Comparison of ENCODE assay signal across 35 cellular contexts in the genomic region with DNA sequence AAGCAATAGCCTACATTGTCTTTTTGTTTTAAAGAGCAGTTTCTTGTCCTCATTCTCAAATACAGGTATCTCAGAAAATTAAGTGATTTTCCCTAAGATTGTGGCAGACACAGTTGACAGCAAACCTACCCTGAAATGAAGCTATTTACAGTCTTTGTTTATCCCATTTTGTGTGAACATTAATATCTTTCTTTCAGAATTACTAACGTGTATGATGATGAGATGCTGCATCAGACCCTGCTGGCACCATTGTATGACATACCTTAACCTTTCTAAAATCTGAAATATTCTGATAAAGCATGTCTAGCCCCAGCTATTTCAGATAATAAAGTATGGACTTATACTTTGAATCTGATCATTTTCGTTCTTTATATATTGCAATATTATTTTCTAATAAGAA.
"Had no signal": no experiment of that assay in that cellular context is flagged by ENCODE, and none has a peak within 500 bp of the region (broad histone marks: within the 10 kb centered on the region; RNA-seq: fewer than 3 reads in every experiment).

No MANE protein-coding gene starts in this region.

- DNase-seq: activated B cell treated with CpG ODN at 0.5 μM for 24 hours; activated CD4-positive, alpha-beta memory T cell treated with anti-CD3 and anti-CD28 coated beads for 36 hours; activated CD4-positive, alpha-beta T cell treated with anti-CD3 and anti-CD28 coated beads for 4 hours; activated CD4-positive, alpha-beta T cell treated with anti-CD3 and anti-CD28 coated beads, Interleukin-2, amount 10 ng/mL, durations not matched to agents 24 days and 14 days; activated CD4-positive, alpha-beta T cell treated with anti-CD3 and anti-CD28 coated beads, Interleukin-2, amount 50 U/mL, for 1 hour; activated CD4-positive, alpha-beta T cell treated with anti-CD3 and anti-CD28 coated beads, Interleukin-2, amount 50 U/mL, for 4 hours; activated CD4-positive, CD25-positive, alpha-beta regulatory T cell treated with anti-CD3 and anti-CD28 coated beads, Interleukin-2, amount 50 U/mL, for 72 hours; activated CD8-positive, alpha-beta memory T cell treated with anti-CD3 and anti-CD28 coated beads, Interleukin-2, amount 50 U/mL, for 4 hours; activated CD8-positive, alpha-beta T cell treated with anti-CD3 and anti-CD28 coated beads for 36 hours; activated effector memory CD4-positive, alpha-beta T cell treated with Interleukin-2 at 50 U/mL for 16 hours; activated gamma-delta T cell; activated naive CD4-positive, alpha-beta T cell treated with anti-CD3 and anti-CD28 coated beads, Interleukin-2, amount 10 ng/mL, durations not matched to agents 7 days and 5 days; activated naive CD4-positive, alpha-beta T cell treated with Interleukin-2 at 50 U/mL for 16 hours; activated naive CD8-positive, alpha-beta T cell treated with anti-CD3 and anti-CD28 coated beads, Interleukin-2, amount 10 ng/mL, durations not matched to agents 7 days and 5 days; activated naive CD8-positive, alpha-beta T cell treated with anti-CD3 and anti-CD28 coated beads, Interleukin-2, amount 50 U/mL, for 24 hours; activated T-cell treated with anti-CD3 and anti-CD28 coated beads for 4 hours; activated T-cell treated with anti-CD3 and anti-CD28 coated beads, Interleukin-2, amount 50 U/mL, for 24 hours; activated T-cell treated with anti-CD3 and anti-CD28 coated beads, Interleukin-2, amount 50 U/mL, for 48 hours; amygdala; anterior cingulate cortex; caudate nucleus; cerebellar nuclear complex; T-helper 1 cell; T-helper 9 cell had no signal

- H3K27ac ChIP-seq: ascending aorta, cardiac muscle cell, VCaP had no signal

- H3K4me3 ChIP-seq: ascending aorta, cardiac muscle cell had no signal

- ATAC-seq: activated CD8-positive, alpha-beta T cell treated with anti-CD3 and anti-CD28 coated beads for 36 hours; activated naive CD8-positive, alpha-beta T cell treated with anti-CD3 and anti-CD28 coated beads, Interleukin-2, amount 50 U/mL, for 24 hours had no signal

- H3K36me3 Mint-ChIP-seq: activated CD4-positive, alpha-beta memory T cell treated with anti-CD3 and anti-CD28 coated beads for 36 hours; activated naive CD4-positive, alpha-beta T cell treated with anti-CD3 and anti-CD28 coated beads, Interleukin-2, amount 10 ng/mL, durations not matched to agents 7 days and 5 days; brain had no signal

- H3K27ac Mint-ChIP-seq: activated B cell treated with CpG ODN at 0.5 μM for 24 hours; activated CD4-positive, alpha-beta memory T cell treated with anti-CD3 and anti-CD28 coated beads for 36 hours; activated CD4-positive, alpha-beta T cell treated with anti-CD3 and anti-CD28 coated beads, Interleukin-2, amount 10 ng/mL, durations not matched to agents 24 days and 14 days; activated CD8-positive, alpha-beta T cell treated with anti-CD3 and anti-CD28 coated beads for 36 hours; activated naive CD4-positive, alpha-beta T cell treated with anti-CD3 and anti-CD28 coated beads, Interleukin-2, amount 10 ng/mL, durations not matched to agents 7 days and 5 days; activated naive CD8-positive, alpha-beta T cell; activated naive CD8-positive, alpha-beta T cell treated with anti-CD3 and anti-CD28 coated beads, Interleukin-2, amount 10 ng/mL, durations not matched to agents 7 days and 5 days; activated naive CD8-positive, alpha-beta T cell treated with anti-CD3 and anti-CD28 coated beads, Interleukin-2, amount 50 U/mL, for 24 hours; activated T-cell treated with anti-CD3 and anti-CD28 coated beads, Interleukin-2, amount 50 U/mL, for 24 hours; activated T-helper 1 cell treated with anti-CD3 and anti-CD28 coated beads, Interleukin-12 subunit alpha, Interleukin-12 subunit beta, Interleukin-2, Interleukin-4 antibody, amounts not matched to agents 30 ng/mL and 10 ng/mL and 1 ng/mL, durations not matched to agents 14 hours and 24 hours and 36 hours; activated T-helper 2 cell treated with anti-CD3 and anti-CD28 coated beads, Interferon-gamma antibody, Interleukin-2, Interleukin-4, amounts not matched to agents 10 μg/mL and 5 μg/mL and 100 μg/mL, durations not matched to agents 14 hours and 24 hours and 36 hours; brain; T-helper 1 cell treated with Interleukin-12 subunit alpha and Interleukin-12 subunit beta and Interleukin-4 antibody, amounts not matched to agents 30 μg/mL and 1 μg/mL, for 36 hours; T-helper 2 cell treated with Interferon-gamma antibody and Interleukin-4, amounts not matched to agents 5 μg/mL and 100 μg/mL, for 36 hours had no signal

- H3K4me3 Mint-ChIP-seq: activated B cell treated with CpG ODN at 0.5 μM for 24 hours; activated CD4-positive, alpha-beta memory T cell treated with anti-CD3 and anti-CD28 coated beads for 36 hours; activated CD4-positive, alpha-beta T cell treated with anti-CD3 and anti-CD28 coated beads, Interleukin-2, amount 10 ng/mL, durations not matched to agents 24 days and 14 days; activated CD8-positive, alpha-beta T cell treated with anti-CD3 and anti-CD28 coated beads for 36 hours; activated naive CD4-positive, alpha-beta T cell treated with anti-CD3 and anti-CD28 coated beads, Interleukin-2, amount 10 ng/mL, durations not matched to agents 7 days and 5 days; activated naive CD4-positive, alpha-beta T cell treated with anti-CD3 and anti-CD28 coated beads, Interleukin-2, amount 50 U/mL, for 24 hours; activated naive CD8-positive, alpha-beta T cell; activated naive CD8-positive, alpha-beta T cell treated with anti-CD3 and anti-CD28 coated beads, Interleukin-2, amount 10 ng/mL, durations not matched to agents 7 days and 5 days; activated naive CD8-positive, alpha-beta T cell treated with anti-CD3 and anti-CD28 coated beads, Interleukin-2, amount 50 U/mL, for 24 hours; activated T-cell treated with anti-CD3 and anti-CD28 coated beads, Interleukin-2, amount 50 U/mL, for 24 hours; activated T-helper 1 cell treated with anti-CD3 and anti-CD28 coated beads, Interleukin-12 subunit alpha, Interleukin-12 subunit beta, Interleukin-2, Interleukin-4 antibody, amounts not matched to agents 30 ng/mL and 10 ng/mL and 1 ng/mL, durations not matched to agents 14 hours and 24 hours and 36 hours; brain; central memory CD8-positive, alpha-beta T cell; T-helper 1 cell treated with Interleukin-12 subunit alpha and Interleukin-12 subunit beta and Interleukin-4 antibody, amounts not matched to agents 30 μg/mL and 1 μg/mL, for 36 hours; T-helper 2 cell treated with Interferon-gamma antibody and Interleukin-4, amounts not matched to agents 5 μg/mL and 100 μg/mL, for 36 hours had no signal

- H3K4me1 Mint-ChIP-seq: activated B cell treated with CpG ODN at 0.5 μM for 24 hours; activated CD4-positive, alpha-beta T cell treated with anti-CD3 and anti-CD28 coated beads, Interleukin-2, amount 10 ng/mL, durations not matched to agents 24 days and 14 days; activated naive CD4-positive, alpha-beta T cell treated with anti-CD3 and anti-CD28 coated beads, Interleukin-2, amount 10 ng/mL, durations not matched to agents 7 days and 5 days; activated naive CD4-positive, alpha-beta T cell treated with anti-CD3 and anti-CD28 coated beads, Interleukin-2, amount 50 U/mL, for 24 hours; activated naive CD8-positive, alpha-beta T cell treated with anti-CD3 and anti-CD28 coated beads, Interleukin-2, amount 10 ng/mL, durations not matched to agents 7 days and 5 days; activated naive CD8-positive, alpha-beta T cell treated with anti-CD3 and anti-CD28 coated beads, Interleukin-2, amount 50 U/mL, for 24 hours; brain had no signal

- H3K27me3 ChIP-seq: ascending aorta, cardiac muscle cell had no signal

- H3K27me3 Mint-ChIP-seq: activated B cell treated with CpG ODN at 0.5 μM for 24 hours; activated CD4-positive, alpha-beta memory T cell treated with anti-CD3 and anti-CD28 coated beads for 36 hours; activated CD4-positive, alpha-beta T cell treated with anti-CD3 and anti-CD28 coated beads, Interleukin-2, amount 10 ng/mL, durations not matched to agents 24 days and 14 days; activated CD8-positive, alpha-beta T cell treated with anti-CD3 and anti-CD28 coated beads for 36 hours; activated naive CD4-positive, alpha-beta T cell treated with anti-CD3 and anti-CD28 coated beads, Interleukin-2, amount 10 ng/mL, durations not matched to agents 7 days and 5 days; activated naive CD4-positive, alpha-beta T cell treated with anti-CD3 and anti-CD28 coated beads, Interleukin-2, amount 50 U/mL, for 24 hours; activated naive CD8-positive, alpha-beta T cell; activated naive CD8-positive, alpha-beta T cell treated with anti-CD3 and anti-CD28 coated beads, Interleukin-2, amount 10 ng/mL, durations not matched to agents 7 days and 5 days; activated naive CD8-positive, alpha-beta T cell treated with anti-CD3 and anti-CD28 coated beads, Interleukin-2, amount 50 U/mL, for 24 hours; activated T-cell treated with anti-CD3 and anti-CD28 coated beads, Interleukin-2, amount 50 U/mL, for 24 hours; brain; central memory CD8-positive, alpha-beta T cell had no signal

- H3K9me3 Mint-ChIP-seq: activated B cell treated with CpG ODN at 0.5 μM for 24 hours; activated CD4-positive, alpha-beta memory T cell treated with anti-CD3 and anti-CD28 coated beads for 36 hours; activated CD4-positive, alpha-beta T cell treated with anti-CD3 and anti-CD28 coated beads, Interleukin-2, amount 10 ng/mL, durations not matched to agents 24 days and 14 days; activated CD8-positive, alpha-beta T cell treated with anti-CD3 and anti-CD28 coated beads for 36 hours; activated naive CD4-positive, alpha-beta T cell treated with anti-CD3 and anti-CD28 coated beads, Interleukin-2, amount 10 ng/mL, durations not matched to agents 7 days and 5 days; activated naive CD4-positive, alpha-beta T cell treated with anti-CD3 and anti-CD28 coated beads, Interleukin-2, amount 50 U/mL, for 24 hours; activated naive CD8-positive, alpha-beta T cell treated with anti-CD3 and anti-CD28 coated beads, Interleukin-2, amount 10 ng/mL, durations not matched to agents 7 days and 5 days; activated naive CD8-positive, alpha-beta T cell treated with anti-CD3 and anti-CD28 coated beads, Interleukin-2, amount 50 U/mL, for 24 hours; activated T-cell treated with anti-CD3 and anti-CD28 coated beads, Interleukin-2, amount 50 U/mL, for 24 hours; activated T-helper 1 cell treated with anti-CD3 and anti-CD28 coated beads, Interleukin-12 subunit alpha, Interleukin-12 subunit beta, Interleukin-2, Interleukin-4 antibody, amounts not matched to agents 30 ng/mL and 10 ng/mL and 1 ng/mL, durations not matched to agents 14 hours and 24 hours and 36 hours; activated T-helper 2 cell treated with anti-CD3 and anti-CD28 coated beads, Interferon-gamma antibody, Interleukin-2, Interleukin-4, amounts not matched to agents 10 μg/mL and 5 μg/mL and 100 μg/mL, durations not matched to agents 14 hours and 24 hours and 36 hours; brain; central memory CD8-positive, alpha-beta T cell; T-helper 1 cell treated with Interleukin-12 subunit alpha and Interleukin-12 subunit beta and Interleukin-4 antibody, amounts not matched to agents 30 μg/mL and 1 μg/mL, for 36 hours; T-helper 2 cell treated with Interferon-gamma antibody and Interleukin-4, amounts not matched to agents 5 μg/mL and 100 μg/mL, for 36 hours had no signal
